1 cellular context compared by ENCODE assay signal in the genomic region with DNA sequence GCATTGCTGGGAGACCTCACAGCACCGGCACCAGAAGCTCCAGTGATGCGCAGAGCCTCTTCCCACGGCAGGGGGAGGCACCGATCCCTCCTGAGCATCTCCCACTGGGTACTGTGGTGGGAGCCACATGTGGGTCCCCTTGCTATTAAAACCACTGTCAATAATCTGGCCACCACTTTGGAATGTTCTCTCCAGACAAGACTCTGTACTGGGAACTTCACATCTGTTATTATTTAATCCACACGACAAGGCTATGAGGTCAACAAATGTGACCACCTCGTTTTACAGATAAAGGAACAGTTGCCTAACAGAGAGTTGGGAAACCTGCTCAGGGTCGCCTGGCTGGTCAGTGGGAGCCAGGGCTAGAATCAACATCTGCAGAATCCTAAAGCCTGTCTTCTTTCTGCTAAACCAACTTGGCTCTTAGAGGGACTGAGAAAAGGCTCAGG.
TF ChIP-seq lines count a peak whose summit lies in the region.

No MANE protein-coding gene starts in this region.

TF ChIP-seq in HepG2, 621 proteins besides CTCF, POLR2A, EP300 and RAD21 (continued from another document):
- TF ChIP-seq, protein P1, sequence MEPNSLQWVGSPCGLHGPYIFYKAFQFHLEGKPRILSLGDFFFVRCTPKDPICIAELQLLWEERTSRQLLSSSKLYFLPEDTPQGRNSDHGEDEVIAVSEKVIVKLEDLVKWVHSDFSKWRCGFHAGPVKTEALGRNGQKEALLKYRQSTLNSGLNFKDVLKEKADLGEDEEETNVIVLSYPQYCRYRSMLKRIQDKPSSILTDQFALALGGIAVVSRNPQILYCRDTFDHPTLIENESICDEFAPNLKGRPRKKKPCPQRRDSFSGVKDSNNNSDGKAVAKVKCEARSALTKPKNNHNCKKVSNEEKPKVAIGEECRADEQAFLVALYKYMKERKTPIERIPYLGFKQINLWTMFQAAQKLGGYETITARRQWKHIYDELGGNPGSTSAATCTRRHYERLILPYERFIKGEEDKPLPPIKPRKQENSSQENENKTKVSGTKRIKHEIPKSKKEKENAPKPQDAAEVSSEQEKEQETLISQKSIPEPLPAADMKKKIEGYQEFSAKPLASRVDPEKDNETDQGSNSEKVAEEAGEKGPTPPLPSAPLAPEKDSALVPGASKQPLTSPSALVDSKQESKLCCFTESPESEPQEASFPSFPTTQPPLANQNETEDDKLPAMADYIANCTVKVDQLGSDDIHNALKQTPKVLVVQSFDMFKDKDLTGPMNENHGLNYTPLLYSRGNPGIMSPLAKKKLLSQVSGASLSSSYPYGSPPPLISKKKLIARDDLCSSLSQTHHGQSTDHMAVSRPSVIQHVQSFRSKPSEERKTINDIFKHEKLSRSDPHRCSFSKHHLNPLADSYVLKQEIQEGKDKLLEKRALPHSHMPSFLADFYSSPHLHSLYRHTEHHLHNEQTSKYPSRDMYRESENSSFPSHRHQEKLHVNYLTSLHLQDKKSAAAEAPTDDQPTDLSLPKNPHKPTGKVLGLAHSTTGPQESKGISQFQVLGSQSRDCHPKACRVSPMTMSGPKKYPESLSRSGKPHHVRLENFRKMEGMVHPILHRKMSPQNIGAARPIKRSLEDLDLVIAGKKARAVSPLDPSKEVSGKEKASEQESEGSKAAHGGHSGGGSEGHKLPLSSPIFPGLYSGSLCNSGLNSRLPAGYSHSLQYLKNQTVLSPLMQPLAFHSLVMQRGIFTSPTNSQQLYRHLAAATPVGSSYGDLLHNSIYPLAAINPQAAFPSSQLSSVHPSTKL (CRISPR knock-in tag; IDR thresholded peaks at IDR 0.05): peak; percentile 71
- no peak for TF ChIP-seq HMGA1 (CRISPR knock-in tag; conservative IDR thresholded peaks at IDR 0.05)
- TF ChIP-seq POLR2AphosphoS2 (IDR thresholded peaks at IDR 0.05; ENCODE audit: low read depth, low read length): no peak
- TF ChIP-seq ZNF761 (CRISPR knock-in tag; conservative IDR thresholded peaks at IDR 0.05): no peak
- TF ChIP-seq RNF2 (conservative IDR thresholded peaks at IDR 0.05; ENCODE audit: low read depth): no peak
- TF ChIP-seq ZFX (CRISPR knock-in tag; IDR thresholded peaks at IDR 0.05; ENCODE audit: low read depth): peak; percentile 41; the same call in 1 of the 2 replicates
- TF ChIP-seq, protein P2, sequence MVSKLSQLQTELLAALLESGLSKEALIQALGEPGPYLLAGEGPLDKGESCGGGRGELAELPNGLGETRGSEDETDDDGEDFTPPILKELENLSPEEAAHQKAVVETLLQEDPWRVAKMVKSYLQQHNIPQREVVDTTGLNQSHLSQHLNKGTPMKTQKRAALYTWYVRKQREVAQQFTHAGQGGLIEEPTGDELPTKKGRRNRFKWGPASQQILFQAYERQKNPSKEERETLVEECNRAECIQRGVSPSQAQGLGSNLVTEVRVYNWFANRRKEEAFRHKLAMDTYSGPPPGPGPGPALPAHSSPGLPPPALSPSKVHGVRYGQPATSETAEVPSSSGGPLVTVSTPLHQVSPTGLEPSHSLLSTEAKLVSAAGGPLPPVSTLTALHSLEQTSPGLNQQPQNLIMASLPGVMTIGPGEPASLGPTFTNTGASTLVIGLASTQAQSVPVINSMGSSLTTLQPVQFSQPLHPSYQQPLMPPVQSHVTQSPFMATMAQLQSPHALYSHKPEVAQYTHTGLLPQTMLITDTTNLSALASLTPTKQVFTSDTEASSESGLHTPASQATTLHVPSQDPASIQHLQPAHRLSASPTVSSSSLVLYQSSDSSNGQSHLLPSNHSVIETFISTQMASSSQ (IDR thresholded peaks at IDR 0.05; ENCODE audit: low read depth): no peak
- TF ChIP-seq, protein P2 (CRISPR knock-in tag; IDR thresholded peaks at IDR 0.05; ENCODE audit: borderline replicate concordance): no peak
- TF ChIP-seq, protein P3, sequence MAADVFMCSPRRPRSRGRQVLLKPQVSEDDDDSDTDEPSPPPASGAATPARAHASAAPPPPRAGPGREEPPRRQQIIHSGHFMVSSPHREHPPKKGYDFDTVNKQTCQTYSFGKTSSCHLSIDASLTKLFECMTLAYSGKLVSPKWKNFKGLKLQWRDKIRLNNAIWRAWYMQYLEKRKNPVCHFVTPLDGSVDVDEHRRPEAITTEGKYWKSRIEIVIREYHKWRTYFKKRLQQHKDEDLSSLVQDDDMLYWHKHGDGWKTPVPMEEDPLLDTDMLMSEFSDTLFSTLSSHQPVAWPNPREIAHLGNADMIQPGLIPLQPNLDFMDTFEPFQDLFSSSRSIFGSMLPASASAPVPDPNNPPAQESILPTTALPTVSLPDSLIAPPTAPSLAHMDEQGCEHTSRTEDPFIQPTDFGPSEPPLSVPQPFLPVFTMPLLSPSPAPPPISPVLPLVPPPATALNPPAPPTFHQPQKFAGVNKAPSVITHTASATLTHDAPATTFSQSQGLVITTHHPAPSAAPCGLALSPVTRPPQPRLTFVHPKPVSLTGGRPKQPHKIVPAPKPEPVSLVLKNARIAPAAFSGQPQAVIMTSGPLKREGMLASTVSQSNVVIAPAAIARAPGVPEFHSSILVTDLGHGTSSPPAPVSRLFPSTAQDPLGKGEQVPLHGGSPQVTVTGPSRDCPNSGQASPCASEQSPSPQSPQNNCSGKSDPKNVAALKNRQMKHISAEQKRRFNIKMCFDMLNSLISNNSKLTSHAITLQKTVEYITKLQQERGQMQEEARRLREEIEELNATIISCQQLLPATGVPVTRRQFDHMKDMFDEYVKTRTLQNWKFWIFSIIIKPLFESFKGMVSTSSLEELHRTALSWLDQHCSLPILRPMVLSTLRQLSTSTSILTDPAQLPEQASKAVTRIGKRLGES (CRISPR knock-in tag; IDR thresholded peaks at IDR 0.05; ENCODE audit: borderline replicate concordance): no peak
- TF ChIP-seq ZNF136 (CRISPR knock-in tag; IDR thresholded peaks at IDR 0.05; ENCODE audit: low read depth): no peak
- no peak for TF ChIP-seq YY1 (IDR thresholded peaks at IDR 0.05; ENCODE audit: insufficient read depth, insufficient replicate concordance, low read depth, low read length)
- TF ChIP-seq, protein P4, sequence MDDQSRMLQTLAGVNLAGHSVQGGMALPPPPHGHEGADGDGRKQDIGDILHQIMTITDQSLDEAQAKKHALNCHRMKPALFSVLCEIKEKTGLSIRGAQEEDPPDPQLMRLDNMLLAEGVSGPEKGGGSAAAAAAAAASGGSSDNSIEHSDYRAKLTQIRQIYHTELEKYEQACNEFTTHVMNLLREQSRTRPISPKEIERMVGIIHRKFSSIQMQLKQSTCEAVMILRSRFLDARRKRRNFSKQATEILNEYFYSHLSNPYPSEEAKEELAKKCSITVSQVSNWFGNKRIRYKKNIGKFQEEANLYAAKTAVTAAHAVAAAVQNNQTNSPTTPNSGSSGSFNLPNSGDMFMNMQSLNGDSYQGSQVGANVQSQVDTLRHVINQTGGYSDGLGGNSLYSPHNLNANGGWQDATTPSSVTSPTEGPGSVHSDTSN (CRISPR knock-in tag; IDR thresholded peaks at IDR 0.05; ENCODE audit: borderline replicate concordance): no peak
- no peak for TF ChIP-seq ZNF335 (CRISPR knock-in tag; IDR thresholded peaks at IDR 0.05)
- no peak for TF ChIP-seq NFIB (CRISPR knock-in tag; IDR thresholded peaks at IDR 0.05; ENCODE audit: borderline replicate concordance)
- no peak for TF ChIP-seq ZNF207 (IDR thresholded peaks at IDR 0.05; ENCODE audit: borderline replicate concordance)
- no peak for TF ChIP-seq ZBTB8A (CRISPR knock-in tag; IDR thresholded peaks at IDR 0.05; ENCODE audit: borderline replicate concordance, low read depth)
- no peak for TF ChIP-seq NFRKB (IDR thresholded peaks at IDR 0.05)
- TF ChIP-seq, protein P5, sequence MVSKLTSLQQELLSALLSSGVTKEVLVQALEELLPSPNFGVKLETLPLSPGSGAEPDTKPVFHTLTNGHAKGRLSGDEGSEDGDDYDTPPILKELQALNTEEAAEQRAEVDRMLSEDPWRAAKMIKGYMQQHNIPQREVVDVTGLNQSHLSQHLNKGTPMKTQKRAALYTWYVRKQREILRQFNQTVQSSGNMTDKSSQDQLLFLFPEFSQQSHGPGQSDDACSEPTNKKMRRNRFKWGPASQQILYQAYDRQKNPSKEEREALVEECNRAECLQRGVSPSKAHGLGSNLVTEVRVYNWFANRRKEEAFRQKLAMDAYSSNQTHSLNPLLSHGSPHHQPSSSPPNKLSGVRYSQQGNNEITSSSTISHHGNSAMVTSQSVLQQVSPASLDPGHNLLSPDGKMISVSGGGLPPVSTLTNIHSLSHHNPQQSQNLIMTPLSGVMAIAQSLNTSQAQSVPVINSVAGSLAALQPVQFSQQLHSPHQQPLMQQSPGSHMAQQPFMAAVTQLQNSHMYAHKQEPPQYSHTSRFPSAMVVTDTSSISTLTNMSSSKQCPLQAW (CRISPR knock-in tag; IDR thresholded peaks at IDR 0.05): 0 out of 2 replicates have a peak, but pooled peaks have one; percentile 51
- no peak for TF ChIP-seq ZNF274 (CRISPR knock-in tag; IDR thresholded peaks at IDR 0.05)
- TF ChIP-seq, protein P6, sequence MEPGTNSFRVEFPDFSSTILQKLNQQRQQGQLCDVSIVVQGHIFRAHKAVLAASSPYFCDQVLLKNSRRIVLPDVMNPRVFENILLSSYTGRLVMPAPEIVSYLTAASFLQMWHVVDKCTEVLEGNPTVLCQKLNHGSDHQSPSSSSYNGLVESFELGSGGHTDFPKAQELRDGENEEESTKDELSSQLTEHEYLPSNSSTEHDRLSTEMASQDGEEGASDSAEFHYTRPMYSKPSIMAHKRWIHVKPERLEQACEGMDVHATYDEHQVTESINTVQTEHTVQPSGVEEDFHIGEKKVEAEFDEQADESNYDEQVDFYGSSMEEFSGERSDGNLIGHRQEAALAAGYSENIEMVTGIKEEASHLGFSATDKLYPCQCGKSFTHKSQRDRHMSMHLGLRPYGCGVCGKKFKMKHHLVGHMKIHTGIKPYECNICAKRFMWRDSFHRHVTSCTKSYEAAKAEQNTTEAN (CRISPR knock-in tag; conservative IDR thresholded peaks at IDR 0.05): peak; percentile 60
- TF ChIP-seq GATAD1 (CRISPR knock-in tag; IDR thresholded peaks at IDR 0.05): no peak
- no peak for TF ChIP-seq PLRG1 (conservative IDR thresholded peaks at IDR 0.05)
- TF ChIP-seq, protein P7, sequence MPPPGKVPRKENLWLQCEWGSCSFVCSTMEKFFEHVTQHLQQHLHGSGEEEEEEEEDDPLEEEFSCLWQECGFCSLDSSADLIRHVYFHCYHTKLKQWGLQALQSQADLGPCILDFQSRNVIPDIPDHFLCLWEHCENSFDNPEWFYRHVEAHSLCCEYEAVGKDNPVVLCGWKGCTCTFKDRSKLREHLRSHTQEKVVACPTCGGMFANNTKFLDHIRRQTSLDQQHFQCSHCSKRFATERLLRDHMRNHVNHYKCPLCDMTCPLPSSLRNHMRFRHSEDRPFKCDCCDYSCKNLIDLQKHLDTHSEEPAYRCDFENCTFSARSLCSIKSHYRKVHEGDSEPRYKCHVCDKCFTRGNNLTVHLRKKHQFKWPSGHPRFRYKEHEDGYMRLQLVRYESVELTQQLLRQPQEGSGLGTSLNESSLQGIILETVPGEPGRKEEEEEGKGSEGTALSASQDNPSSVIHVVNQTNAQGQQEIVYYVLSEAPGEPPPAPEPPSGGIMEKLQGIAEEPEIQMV (CRISPR knock-in tag; IDR thresholded peaks at IDR 0.05; ENCODE audit: low read depth): no peak
